In the genomic region with DNA sequence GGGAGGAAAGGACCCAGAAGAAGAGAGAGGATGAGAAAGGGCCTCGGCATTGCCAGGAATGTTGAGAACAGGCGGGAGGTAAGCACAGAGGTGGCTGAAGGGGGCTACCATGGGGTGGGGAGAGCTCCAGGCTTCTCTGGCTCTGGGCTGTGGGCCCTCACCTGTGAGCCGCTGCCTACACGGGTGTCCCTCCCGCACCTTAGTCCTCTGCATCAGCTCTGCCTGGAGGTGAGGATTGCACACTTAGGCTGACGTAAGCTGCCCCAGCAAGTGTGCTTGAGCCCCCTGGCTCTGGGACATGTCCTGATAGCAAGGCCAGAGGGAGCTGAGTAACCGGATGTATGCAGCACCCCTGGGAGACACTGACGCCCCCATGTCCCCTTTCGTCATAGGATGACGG, we compare ENCODE assay signal across 20 cellular contexts. TPM values are rescaled to one million over a fixed set of nuclear protein-coding genes. Genes with fewer than 3 reads are reported as not detected.
DNase-seq lines count a peak whose midpoint lies in the region; ATAC-seq and TF ChIP-seq lines count a peak whose summit lies in the region.
"Had no signal": no experiment of that assay in that cellular context is flagged by ENCODE, and none has a peak within 500 bp of the region (broad histone marks: within the 10 kb centered on the region; RNA-seq: fewer than 3 reads in every experiment).

No MANE protein-coding gene starts in this region.

- TF ChIP-seq CTCF in MCF 10A (IDR thresholded peaks at IDR 0.05; ENCODE audit: unreplicated experiment), result no peak
- no peak for TF ChIP-seq CTCF in mammary epithelial cell (conservative IDR thresholded peaks at IDR 0.05 in 1 of 2, IDR thresholded peaks at IDR 0.05 in 1 of 2; ENCODE audit: extremely low read depth in 1 of 2, insufficient read depth in 1 of 2, low read depth in 1 of 2, low read length in 2 of 2)
- TF ChIP-seq CTCF in osteoblast (IDR thresholded peaks at IDR 0.05; ENCODE audit: extremely low read depth, low read depth, low read length), result no peak

- H3K27ac ChIP-seq in mammary epithelial cell (ENCODE audit: insufficient read depth, low read depth, low read length), result no peak overlapping the region
- no peak overlapping the region for H3K27ac ChIP-seq in osteoblast (ENCODE audit: low read depth, low read length)
- H3K27ac ChIP-seq: HL-60, Peyer's patch had no signal

- H3K4me1 ChIP-seq in mammary epithelial cell (ENCODE audit: insufficient read depth, low read length) (no peaks in the 10 kb centered on the region), osteoblast (ENCODE audit: insufficient read depth, low read length) (no peaks in the 10 kb centered on the region)
- H3K4me1 ChIP-seq: Peyer's patch had no signal

- H3K27ac Mint-ChIP-seq in MCF 10A (ENCODE audit: low read depth, unreplicated experiment), result no peak overlapping the region
- no peak overlapping the region for H3K27ac Mint-ChIP-seq in activated CD8-positive, alpha-beta T cell treated with anti-CD3 and anti-CD28 coated beads, Interleukin-2, amount 10 ng/mL, durations not matched to agents 7 days and 5 days
- H3K27ac Mint-ChIP-seq: B cell had no signal

- dilution Hi-C loops in mammary epithelial cell (cut with HindIII; ENCODE audit: low sequenced_read_pairs), result no loop called here

- 44% methylated on average over 10 of the region's 10 CpGs for WGBS in mammary epithelial cell (ENCODE audit: low coverage, missing lambda C conversion rate)

- H3K36me3 ChIP-seq in mammary epithelial cell (ENCODE audit: insufficient read depth, low read length), result no peaks in the 10 kb centered on the region
- no peaks in the 10 kb centered on the region for H3K36me3 ChIP-seq in osteoblast (ENCODE audit: insufficient read depth, low read length)
- H3K36me3 ChIP-seq: MG63, Peyer's patch had no signal

- H3K36me3 Mint-ChIP-seq in MCF 10A (ENCODE audit: insufficient read depth, unreplicated experiment), result no peaks in the 10 kb centered on the region
- H3K36me3 Mint-ChIP-seq in activated CD8-positive, alpha-beta T cell treated with anti-CD3 and anti-CD28 coated beads, Interleukin-2, amount 10 ng/mL, durations not matched to agents 7 days and 5 days (ENCODE audit: low read depth), result no peaks in the 10 kb centered on the region

- H3K9me3 ChIP-seq in mammary epithelial cell (replicated peaks; ENCODE audit: insufficient read depth, low read length) (peaks cover 3% of the 10 kb centered on the region), osteoblast (ENCODE audit: low read depth, low read length) (no peaks in the 10 kb centered on the region)
- H3K9me3 ChIP-seq: MG63, Peyer's patch had no signal

- H3K4me3 Mint-ChIP-seq in MCF 10A (ENCODE audit: unreplicated experiment), result no peak overlapping the region
- H3K4me3 Mint-ChIP-seq in activated CD8-positive, alpha-beta T cell treated with anti-CD3 and anti-CD28 coated beads, Interleukin-2, amount 10 ng/mL, durations not matched to agents 7 days and 5 days, result no peak overlapping the region
- H3K4me3 Mint-ChIP-seq: B cell had no signal

- H3K27me3 Mint-ChIP-seq in MCF 10A (ENCODE audit: insufficient read depth, unreplicated experiment), result peaks cover 36% of the 10 kb centered on the region
- peaks cover 5% of the 10 kb centered on the region for H3K27me3 Mint-ChIP-seq in activated CD8-positive, alpha-beta T cell treated with anti-CD3 and anti-CD28 coated beads, Interleukin-2, amount 10 ng/mL, durations not matched to agents 7 days and 5 days (ENCODE audit: low read depth)

- DNase-seq in MCF 10A (ENCODE audit: unreplicated experiment), result peak; percentile 35
- no peak for DNase-seq in mammary epithelial cell
- peak; percentile 29 for DNase-seq in ecto neural progenitor cell (ENCODE audit: low spot score)
- DNase-seq in osteoblast (ENCODE audit: insufficient read length, low spot score, missing footprints), result peak; percentile 56
- DNase-seq in ureter (ENCODE audit: low spot score), result peak; percentile 44
- DNase-seq in SHP77 (lab: John Stamatoyannopoulos, UW), result no peak
- DNase-seq in activated CD8-positive, alpha-beta T cell treated with anti-CD3 and anti-CD28 coated beads, Interleukin-2, amount 10 ng/mL, durations not matched to agents 7 days and 5 days, result no peak
- DNase-seq in NCI-H1092 (lab: John Stamatoyannopoulos, UW), result no peak
- DNase-seq: DMS79 treated with DMSO at 0.1 percent for 48 hours; H7; IMR-90; Karpas-422; MG63; NCI-H1092 treated with DMSO at 0.1 percent for 48 hours; NCI-H1694; NK-92 treated with Interleukin-12 subunit alpha and Interleukin-12 subunit beta, amount 100 ng/mL, for 24 hours; Peyer's patch had no signal

- no peak for ATAC-seq in activated CD8-positive, alpha-beta T cell treated with anti-CD3 and anti-CD28 coated beads, Interleukin-2, amount 10 ng/mL, durations not matched to agents 7 days and 5 days
- ATAC-seq: Right ventricle myocardium inferior had no signal

- no peak overlapping the region for H2AFZ ChIP-seq in mammary epithelial cell (ENCODE audit: low read depth, low read length)
- H2AFZ ChIP-seq in osteoblast (ENCODE audit: low read length), result no peak overlapping the region

- in situ Hi-C loops in mammary epithelial cell (cut with MboI; ENCODE audit: low sequenced_read_pairs in 2 of 2), result no loop called here

- POLR2A ChIA-PET in MCF 10A (lab: Yijun Ruan, JAX), result interaction anchor here (0.7 kb wide), 1 partner anchor 413 kb away, joined by 3 read pairs; no protein-coding TSS in a partner anchor
- POLR2A ChIA-PET in activated CD8-positive, alpha-beta T cell treated with anti-CD3 and anti-CD28 coated beads, Interleukin-2, amount 10 ng/mL, durations not matched to agents 7 days and 5 days (lab: Charles Lee), result interaction anchor here (1.2 kb wide), 1 partner anchor 10 kb away, joined by 4 read pairs; no protein-coding TSS in a partner anchor

- H3K4me2 ChIP-seq in mammary epithelial cell (ENCODE audit: insufficient read depth, low read depth, low read length), result no peak overlapping the region
- no peak overlapping the region for H3K4me2 ChIP-seq in osteoblast (ENCODE audit: insufficient read depth, low read length)

- H3K9ac ChIP-seq in mammary epithelial cell (ENCODE audit: insufficient read depth, low read length), result no peak overlapping the region

- H3K79me2 ChIP-seq in mammary epithelial cell (ENCODE audit: insufficient read depth, low read length), result no peaks in the 10 kb centered on the region
- H3K79me2 ChIP-seq in osteoblast (ENCODE audit: insufficient read depth, low read length), result no peaks in the 10 kb centered on the region

- H3K4me1 Mint-ChIP-seq in MCF 10A (ENCODE audit: insufficient read depth, unreplicated experiment), result no peaks in the 10 kb centered on the region
- no peaks in the 10 kb centered on the region for H3K4me1 Mint-ChIP-seq in activated CD8-positive, alpha-beta T cell treated with anti-CD3 and anti-CD28 coated beads, Interleukin-2, amount 10 ng/mL, durations not matched to agents 7 days and 5 days (ENCODE audit: low read depth)
- H3K4me1 Mint-ChIP-seq: B cell had no signal

- CTCF ChIA-PET in MCF 10A (lab: Yijun Ruan, JAX), result interaction anchor here (0.8 to 1.2 kb wide), 2 partner anchors 23 to 311 kb away, joined by 3 read pairs; no protein-coding TSS in a partner anchor
- CTCF ChIA-PET in mammary epithelial cell (lab: Charles Lee; ENCODE audit: low non-redundant PET), result no interaction called here
- CTCF ChIA-PET in activated CD8-positive, alpha-beta T cell treated with anti-CD3 and anti-CD28 coated beads, Interleukin-2, amount 10 ng/mL, durations not matched to agents 7 days and 5 days (lab: Charles Lee), result no interaction called here

- H3K27me3 ChIP-seq in mammary epithelial cell (ENCODE audit: insufficient read depth, low read length) (no peaks in the 10 kb centered on the region), osteoblast (ENCODE audit: insufficient read depth, low read length) (peaks cover 4% of the 10 kb centered on the region)
- H3K27me3 ChIP-seq: MG63, Peyer's patch had no signal

- H4K20me1 ChIP-seq in mammary epithelial cell (ENCODE audit: insufficient read depth, low read length) (no peaks in the 10 kb centered on the region), osteoblast (ENCODE audit: insufficient read depth, low read length) (no peaks in the 10 kb centered on the region)

- BruUV-seq in MCF 10A (replicated peaks; lab: Mats Ljungman, UMichigan), result no TSS peak
- no TSS peak for BruUV-seq in mammary epithelial cell (replicated peaks; lab: Mats Ljungman, UMichigan)

- intact Hi-C loops in MCF 10A (cut with micrococcal nuclease), result no loop called here
- intact Hi-C loops in mammary epithelial cell (cut with micrococcal nuclease), result no loop called here

- H3K4me3 ChIP-seq in mammary epithelial cell (replicated peaks in 1 of 3; ENCODE audit: insufficient read depth in 1 of 3, low read depth in 2 of 3, low read length in 3 of 3) (no peak overlapping the region), osteoblast (ENCODE audit: insufficient read depth, low read length) (no peak overlapping the region)
- H3K4me3 ChIP-seq: MG63, Peyer's patch had no signal

- no peaks in the 10 kb centered on the region for H3K9me3 Mint-ChIP-seq in MCF 10A (ENCODE audit: unreplicated experiment)
- H3K9me3 Mint-ChIP-seq in activated CD8-positive, alpha-beta T cell treated with anti-CD3 and anti-CD28 coated beads, Interleukin-2, amount 10 ng/mL, durations not matched to agents 7 days and 5 days (ENCODE audit: insufficient read depth), result no peaks in the 10 kb centered on the region

RNA-seq across cellular contexts. Expression of a gene that starts 33.9 kb away (rescaled TPM):
- 14.2 and 25.1 TPM in 2 replicates for total RNA-seq in MCF 10A (2022)
- total RNA-seq in mammary epithelial cell, result 10 to 100 TPM in 1 of 2 donors, 1 to 10 TPM in 1; 9.2 to 19.5 TPM
- polyA plus RNA-seq in mammary epithelial cell, result 28.0 TPM
- polyA minus RNA-seq in mammary epithelial cell, result 5.4 TPM
- total RNA-seq in osteoblast, result 15.0 and 15.9 TPM in 2 replicates
- total RNA-seq in ureter, result 15.5 TPM
- total RNA-seq in activated CD8-positive, alpha-beta T cell treated with anti-CD3 and anti-CD28 coated beads, Interleukin-2, amount 10 ng/mL, durations not matched to agents 7 days and 5 days, result 10 to 100 TPM; 31.1 to 32.0 TPM

Comparison
In these comparisons a context has a peak if more than half of its experiments do, and no peak if none do; other contexts are left out.
1. DNase-seq: peak in MCF 10A (single experiment), ecto neural progenitor cell (single experiment), osteoblast (single experiment) and ureter (single experiment); none in mammary epithelial cell (single experiment), SHP77 (0 of 2), activated CD8-positive, alpha-beta T cell treated with anti-CD3 and anti-CD28 coated beads, Interleukin-2, amount 10 ng/mL, durations not matched to agents 7 days and 5 days (single experiment) and NCI-H1092 (single experiment).